ENCODE assay signal across 8 cellular contexts in genomic region chr9:136949817-136950655, GRCh38. TPM values are rescaled to one million over a fixed set of nuclear protein-coding genes. Genes with fewer than 3 reads are reported as not detected.
DNase-seq lines count a peak whose midpoint lies in the region; FAIRE-seq and TF ChIP-seq lines count a peak whose summit lies in the region.

No MANE protein-coding gene starts in this region.

- H4K5ac ChIP-seq in H9 (ENCODE audit: insufficient read length, low read depth, low read length): no peak overlapping the region

- no CpG with 5 or more reads among the region's 63 CpGs for WGBS in H9 (ENCODE audit: extremely low coverage, insufficient read length, low lambda C conversion rate)

- H2BK12ac ChIP-seq in H9 (ENCODE audit: insufficient read length, low read depth, low read length): no peak overlapping the region

- no peak overlapping the region for H3K9ac ChIP-seq in H9 (ENCODE audit: extremely low read depth, insufficient read length, low read length)

- no peaks in the 10 kb centered on the region for H3K9me3 Mint-ChIP-seq in H9

- peak overlapping the region; percentile 55 for H3K4me2 ChIP-seq in H9 (ENCODE audit: insufficient read depth, insufficient read length, low read length)

- H3K4me1 Mint-ChIP-seq in H9: peaks cover 8 to 15% of the 10 kb centered on the region in 2 experiments

- no peak overlapping the region for H2AK5ac ChIP-seq in H9 (ENCODE audit: insufficient read length, low read length)

- no peak overlapping the region for H2BK15ac ChIP-seq in H9 (ENCODE audit: low read depth, low read length)

- H3K14ac ChIP-seq in H9 (ENCODE audit: insufficient read depth, low read length): peak overlapping the region; percentile 61; the same call in 1 of the 2 replicates

- H3K27me3 Mint-ChIP-seq in H9 (ENCODE audit: low read depth): no peaks in the 10 kb centered on the region

- no peak overlapping the region for H2BK20ac ChIP-seq in H9 (ENCODE audit: low read depth, low read length, poor library complexity, severe bottlenecking)

- peaks cover 5% of the 10 kb centered on the region for H3K23me2 ChIP-seq in H9 (ENCODE audit: insufficient read length, low read depth, low read length, poor library complexity, severe bottlenecking)

- no peak overlapping the region for H2BK5ac ChIP-seq in H9 (ENCODE audit: insufficient read length, low read length)

- no peak overlapping the region for H3T11ph ChIP-seq in H9 (ENCODE audit: low read length)

- H4K8ac ChIP-seq in H9 (replicated peaks; ENCODE audit: insufficient read length, low read depth, low read length): no peak overlapping the region

- H3K27ac ChIP-seq in H9 (ENCODE audit: insufficient read length, low read depth, low read length): no peak overlapping the region

- H3K36me3 Mint-ChIP-seq in H9 (ENCODE audit: insufficient read depth in 1 of 3, low read depth in 3 of 3): no peaks in the 10 kb centered on the region

- no peaks in the 10 kb centered on the region for H4K20me1 ChIP-seq in H9 (ENCODE audit: control insufficient read depth, insufficient read depth, insufficient read length)

- no peaks in the 10 kb centered on the region for H3K79me1 ChIP-seq in H9 (ENCODE audit: insufficient read depth, low read depth, low read length, poor library complexity, severe bottlenecking)

- peak overlapping the region in 2 of 3 experiments; percentile 83 to 87; a peak in 2 of 7 replicates for H3K27ac Mint-ChIP-seq in H9

- no peaks in the 10 kb centered on the region for H3K79me2 ChIP-seq in H9 (ENCODE audit: insufficient read depth, low read length)

- no peak overlapping the region for H4K91ac ChIP-seq in H9 (ENCODE audit: insufficient read length, low read depth, low read length)

- no peak overlapping the region for H2AFZ ChIP-seq in H9 (ENCODE audit: low read length)

- DNase-seq in H9: peak; percentile 97
- DNase-seq in M059J (ENCODE audit: low read depth): peak; percentile 91
- peak; percentile 88 for DNase-seq in SHP77 treated with DMSO at 0.1 percent for 48 hours (lab: John Stamatoyannopoulos, UW)
- peak; percentile 98 for DNase-seq in activated naive CD4-positive, alpha-beta T cell treated with Interleukin-2 at 50 U/mL for 16 hours
- DNase-seq in germinal center (ENCODE audit: low spot score): peak; percentile 100
- peak; percentile 24 for DNase-seq in non-pigmented ciliary epithelial cell (ENCODE audit: low read depth)
- DNase-seq in superior temporal gyrus (ENCODE audit: extremely low spot score): peak; percentile 96

- TF ChIP-seq CTCF in H9 (conservative IDR thresholded peaks at IDR 0.05): peak; percentile 27; the same call in 1 of the 3 replicates

- no peak overlapping the region for H3K4ac ChIP-seq in H9 (ENCODE audit: low read depth, low read length)

- no peaks in the 10 kb centered on the region for H3K27me3 ChIP-seq in H9 (ENCODE audit: insufficient read depth, low read length)

- no peak overlapping the region for H3K56ac ChIP-seq in H9 (ENCODE audit: insufficient read length, low read depth, low read length)

- H3K4me1 ChIP-seq in H9 (ENCODE audit: insufficient read depth, low read length): no peaks in the 10 kb centered on the region

- H2BK120ac ChIP-seq in H9 (ENCODE audit: low read depth, low read length, poor library complexity, severe bottlenecking): no peak overlapping the region

- no peak overlapping the region for H3K23ac ChIP-seq in H9 (ENCODE audit: insufficient read length, low read depth, low read length)

- no peaks in the 10 kb centered on the region for H3K9me3 ChIP-seq in H9 (ENCODE audit: control insufficient read depth, low read depth, low read length)

- peak overlapping the region; percentile 74 to 87 for H3K4me3 Mint-ChIP-seq in H9

- peak; percentile 71 for FAIRE-seq in G401.6 (lab: Jason Lieb, UNC)

- H3K18ac ChIP-seq in H9 (ENCODE audit: insufficient read length, low read depth, low read length): peak overlapping the region; percentile 43

RNA-seq across cellular contexts. Expression of gene LCN12, which starts 2.0 kb away (rescaled TPM):
- 2.1 and 4.5 TPM in 2 replicates for total RNA-seq in H9 (2021)
- total RNA-seq in M059J (2014; rRNA removed; shearing (Covaris generic)): 1.2 TPM in 1 of 2 replicates, not detected in the other

RNA-seq across cellular contexts. Expression of gene C8G, which starts 5.0 kb away (rescaled TPM):
- 0.96 and 1.3 TPM in 2 replicates for total RNA-seq in H9 (2021)
- 0.89 TPM in 1 of 2 replicates, not detected in the other for total RNA-seq in M059J (2014; rRNA removed; shearing (Covaris generic))

RNA-seq across cellular contexts. Expression of gene FBXW5, which starts 5.5 kb away (rescaled TPM):
- total RNA-seq in H9 (2021): 62.2 and 65.0 TPM in 2 replicates
- 78.4 and 117 TPM in 2 replicates for total RNA-seq in M059J (2014; rRNA removed; shearing (Covaris generic))

RNA-seq across cellular contexts. Expression of gene PTGDS, which starts 27.3 kb away (rescaled TPM):
- total RNA-seq in H9 (2021): 3.6 and 4.8 TPM in 2 replicates
- total RNA-seq in M059J (2014; rRNA removed; shearing (Covaris generic)): not detected in 2 replicates

RNA-seq across cellular contexts. Expression of gene LCNL1, which starts 32.8 kb away (rescaled TPM):
- 0.18 and 0.20 TPM in 2 replicates for total RNA-seq in H9 (2021)
- total RNA-seq in M059J (2014; rRNA removed; shearing (Covaris generic)): not detected in 2 replicates

Comparison
In these comparisons a context has a peak if more than half of its experiments do, and no peak if none do; other contexts are left out.
1. DNase-seq: peak in every context shown above with its lines; median percentile 100 in germinal center; 98 in activated naive CD4-positive, alpha-beta T cell treated with Interleukin-2 at 50 U/mL for 16 hours; 97 in H9; 96 in superior temporal gyrus; 91 in M059J; 88 in SHP77 treated with DMSO at 0.1 percent for 48 hours; 24 in non-pigmented ciliary epithelial cell.